Comparison of ENCODE assay signal across 14 cellular contexts in the genomic region with DNA sequence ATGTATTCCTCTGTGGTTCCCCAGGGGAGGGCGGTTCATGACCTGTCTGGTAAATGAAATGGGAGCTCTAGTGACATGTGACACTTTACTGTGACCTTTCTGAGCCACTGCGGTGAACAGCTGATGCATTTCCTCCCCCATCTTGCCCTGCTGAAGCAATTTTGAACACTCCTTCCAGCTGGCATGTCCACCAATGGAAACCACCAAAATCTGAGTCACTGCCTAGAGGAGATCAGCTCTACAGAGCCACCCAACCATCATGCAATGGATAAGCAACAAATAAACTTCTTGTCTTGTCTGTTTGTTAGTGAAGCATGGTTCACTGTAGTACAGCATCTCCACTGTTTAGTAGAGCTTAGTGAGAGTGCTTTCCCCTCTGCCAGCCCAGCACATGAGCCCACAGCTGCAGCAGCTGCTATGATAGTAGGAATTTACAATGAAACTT.
DNase-seq lines count a peak whose midpoint lies in the region; ATAC-seq and TF ChIP-seq lines count a peak whose summit lies in the region.
"Had no signal": no experiment of that assay in that cellular context is flagged by ENCODE, and none has a peak within 500 bp of the region (broad histone marks: within the 10 kb centered on the region; RNA-seq: fewer than 3 reads in every experiment).

No MANE protein-coding gene starts in this region.

- H3K4me3 Mint-ChIP-seq in CD4-positive, alpha-beta T cell, result no peak overlapping the region
- H3K4me3 Mint-ChIP-seq in activated CD8-positive, alpha-beta T cell treated with anti-CD3 and anti-CD28 coated beads for 36 hours, result no peak overlapping the region
- H3K4me3 Mint-ChIP-seq: CD4-positive, CD25-positive, alpha-beta regulatory T cell had no signal

- no peak overlapping the region for H3K27ac Mint-ChIP-seq in CD4-positive, alpha-beta T cell
- no peak overlapping the region for H3K27ac Mint-ChIP-seq in activated CD8-positive, alpha-beta T cell treated with anti-CD3 and anti-CD28 coated beads for 36 hours
- H3K27ac Mint-ChIP-seq: CD4-positive, CD25-positive, alpha-beta regulatory T cell had no signal

- no peaks in the 10 kb centered on the region for H3K9me3 Mint-ChIP-seq in CD4-positive, alpha-beta T cell
- H3K9me3 Mint-ChIP-seq in activated CD8-positive, alpha-beta T cell treated with anti-CD3 and anti-CD28 coated beads for 36 hours, result no peaks in the 10 kb centered on the region

- no peak for TF ChIP-seq POLR2A in body of pancreas (IDR thresholded peaks at IDR 0.05)

- H3K4me1 Mint-ChIP-seq in CD4-positive, alpha-beta T cell (ENCODE audit: low read depth), result no peaks in the 10 kb centered on the region
- H3K4me1 Mint-ChIP-seq in activated CD8-positive, alpha-beta T cell treated with anti-CD3 and anti-CD28 coated beads for 36 hours (ENCODE audit: low read depth), result no peaks in the 10 kb centered on the region
- H3K4me1 Mint-ChIP-seq: CD4-positive, CD25-positive, alpha-beta regulatory T cell had no signal

- ATAC-seq in body of pancreas, result peak; percentile 60
- ATAC-seq in mucosa of descending colon, result peak; percentile 30
- ATAC-seq in CD4-positive, alpha-beta T cell (ENCODE audit: poor library complexity), result no peak
- no peak for ATAC-seq in activated CD8-positive, alpha-beta T cell treated with anti-CD3 and anti-CD28 coated beads for 36 hours
- no peak for ATAC-seq in HG03108 (IDR thresholded peaks at IDR 0.05; ENCODE audit: unreplicated experiment)
- ATAC-seq: activated CD4-positive, CD25-positive, alpha-beta regulatory T cell treated with anti-CD3 and anti-CD28 coated beads, Interleukin-2, amount 50 U/mL, for 24 hours; GM12878 had no signal

- WGBS in body of pancreas, 2 donors, result 39 to 40% methylated on average over 2 of the region's 2 CpGs

- no peak overlapping the region for H3K4me3 ChIP-seq in AG04450 (ENCODE audit: low read depth, low read length)
- H3K4me3 ChIP-seq in body of pancreas, result no peak overlapping the region
- no peak overlapping the region for H3K4me3 ChIP-seq in mucosa of descending colon
- H3K4me3 ChIP-seq: GM12878, uterus had no signal

- POLR2A ChIA-PET in AG04450 (lab: Yijun Ruan, JAX), result interaction anchor here (1.4 to 1.5 kb wide), 2 partner anchors 10 to 40 kb away, joined by 3 to 6 read pairs; no protein-coding TSS in a partner anchor
- POLR2A ChIA-PET in CD4-positive, alpha-beta T cell (lab: Charles Lee), result no interaction called here
- POLR2A ChIA-PET in activated CD8-positive, alpha-beta T cell treated with anti-CD3 and anti-CD28 coated beads for 36 hours (lab: Charles Lee), result no interaction called here

- no peaks in the 10 kb centered on the region for H3K36me3 ChIP-seq in body of pancreas (replicated peaks in 1 of 2; ENCODE audit: insufficient read depth in 1 of 2, low read depth in 2 of 2)
- no peaks in the 10 kb centered on the region for H3K36me3 ChIP-seq in mucosa of descending colon (ENCODE audit: low read depth)
- H3K36me3 ChIP-seq: uterus had no signal

- H3K27me3 Mint-ChIP-seq in CD4-positive, alpha-beta T cell, result no peaks in the 10 kb centered on the region
- H3K27me3 Mint-ChIP-seq in activated CD8-positive, alpha-beta T cell treated with anti-CD3 and anti-CD28 coated beads for 36 hours, result peaks cover 1% of the 10 kb centered on the region
- H3K27me3 Mint-ChIP-seq: CD4-positive, CD25-positive, alpha-beta regulatory T cell had no signal

- no peak for TF ChIP-seq CTCF in AG04450 (IDR thresholded peaks at IDR 0.05; ENCODE audit: low read depth, low read length)
- TF ChIP-seq CTCF in body of pancreas (IDR thresholded peaks at IDR 0.05), result no peak
- TF ChIP-seq CTCF in mucosa of descending colon (IDR thresholded peaks at IDR 0.05), result no peak
- no peak for TF ChIP-seq CTCF in CD4-positive, alpha-beta T cell (IDR thresholded peaks at IDR 0.05)
- no peak for TF ChIP-seq CTCF in activated CD8-positive, alpha-beta T cell treated with anti-CD3 and anti-CD28 coated beads for 36 hours (IDR thresholded peaks at IDR 0.05)

- DNase-seq in AG04450 (ENCODE audit: low read depth, low spot score), result peak; percentile 62
- peak; percentile 84 for DNase-seq in HS-27A (ENCODE audit: low read depth)
- peak in 2 of 4 donors; percentile 11 to 43 for DNase-seq in body of pancreas
- DNase-seq in mucosa of descending colon, result no peak
- DNase-seq in DMS79 (lab: John Stamatoyannopoulos, UW), result no peak
- no peak for DNase-seq in CD4-positive, alpha-beta T cell
- DNase-seq in activated CD8-positive, alpha-beta T cell treated with anti-CD3 and anti-CD28 coated beads for 36 hours, result no peak
- DNase-seq: CD4-positive, CD25-positive, alpha-beta regulatory T cell; effector CD8-positive, alpha-beta T cell; SHP77 treated with DMSO at 0.1 percent for 48 hours; uterus had no signal

- H3K9me3 ChIP-seq in AG04450 (ENCODE audit: control insufficient read depth, insufficient read depth, low read length), result no peaks in the 10 kb centered on the region
- no peaks in the 10 kb centered on the region for H3K9me3 ChIP-seq in body of pancreas
- peaks cover 6% of the 10 kb centered on the region for H3K9me3 ChIP-seq in mucosa of descending colon
- no peaks in the 10 kb centered on the region for H3K9me3 ChIP-seq in CD4-positive, alpha-beta T cell (ENCODE audit: control insufficient read depth, low read length)
- H3K9me3 ChIP-seq: uterus had no signal

- peak overlapping the region; percentile 39 for H3K27ac ChIP-seq in AG04450 (ENCODE audit: low read depth, low read length)
- no peak overlapping the region for H3K27ac ChIP-seq in body of pancreas
- no peak overlapping the region for H3K27ac ChIP-seq in CD4-positive, alpha-beta T cell (ENCODE audit: low read depth, low read length)
- H3K27ac ChIP-seq: uterus had no signal

- CTCF ChIA-PET in AG04450 (lab: Charles Lee), result no interaction called here
- CTCF ChIA-PET in CD4-positive, alpha-beta T cell (lab: Charles Lee), result no interaction called here
- CTCF ChIA-PET in activated CD8-positive, alpha-beta T cell treated with anti-CD3 and anti-CD28 coated beads for 36 hours (lab: Charles Lee), result no interaction called here

- H3K36me3 Mint-ChIP-seq in CD4-positive, alpha-beta T cell (ENCODE audit: low read depth), result no peaks in the 10 kb centered on the region
- no peaks in the 10 kb centered on the region for H3K36me3 Mint-ChIP-seq in activated CD8-positive, alpha-beta T cell treated with anti-CD3 and anti-CD28 coated beads for 36 hours (ENCODE audit: low read depth)
- H3K36me3 Mint-ChIP-seq: CD4-positive, CD25-positive, alpha-beta regulatory T cell had no signal

- intact Hi-C loops in body of pancreas (cut with DNase I), result no loop called here
- intact Hi-C loops in mucosa of descending colon (cut with DNase I, micrococcal nuclease), result no loop called here
- intact Hi-C loops in CD4-positive, alpha-beta T cell (cut with DNase I, micrococcal nuclease), result no loop called here
- intact Hi-C loops in activated CD8-positive, alpha-beta T cell treated with anti-CD3 and anti-CD28 coated beads for 36 hours (cut with micrococcal nuclease), result no loop called here

- H3K4me1 ChIP-seq in body of pancreas, result no peaks in the 10 kb centered on the region
- no peaks in the 10 kb centered on the region for H3K4me1 ChIP-seq in mucosa of descending colon (ENCODE audit: low read depth)
- H3K4me1 ChIP-seq: uterus had no signal

- H3K27me3 ChIP-seq in AG04450 (ENCODE audit: control insufficient read depth, insufficient read depth, low read length) (peaks cover 6% of the 10 kb centered on the region), body of pancreas (no peaks in the 10 kb centered on the region)
- H3K27me3 ChIP-seq in CD4-positive, alpha-beta T cell (ENCODE audit: control insufficient read depth, insufficient read depth, low read length), result no peaks in the 10 kb centered on the region
- H3K27me3 ChIP-seq: uterus had no signal

Comparison
In these comparisons a context has a peak if more than half of its experiments do, and no peak if none do; other contexts are left out.
1. DNase-seq: peak in AG04450 (single experiment) and HS-27A (single experiment); none in mucosa of descending colon (0 of 3), DMS79 (single experiment), CD4-positive, alpha-beta T cell (0 of 10) and activated CD8-positive, alpha-beta T cell treated with anti-CD3 and anti-CD28 coated beads for 36 hours (single experiment).
2. ATAC-seq: peak in body of pancreas (single experiment) and mucosa of descending colon (single experiment); none in CD4-positive, alpha-beta T cell (single experiment), activated CD8-positive, alpha-beta T cell treated with anti-CD3 and anti-CD28 coated beads for 36 hours (single experiment) and HG03108 (single experiment).